10 cellular contexts compared by ENCODE assay signal in the genomic region with DNA sequence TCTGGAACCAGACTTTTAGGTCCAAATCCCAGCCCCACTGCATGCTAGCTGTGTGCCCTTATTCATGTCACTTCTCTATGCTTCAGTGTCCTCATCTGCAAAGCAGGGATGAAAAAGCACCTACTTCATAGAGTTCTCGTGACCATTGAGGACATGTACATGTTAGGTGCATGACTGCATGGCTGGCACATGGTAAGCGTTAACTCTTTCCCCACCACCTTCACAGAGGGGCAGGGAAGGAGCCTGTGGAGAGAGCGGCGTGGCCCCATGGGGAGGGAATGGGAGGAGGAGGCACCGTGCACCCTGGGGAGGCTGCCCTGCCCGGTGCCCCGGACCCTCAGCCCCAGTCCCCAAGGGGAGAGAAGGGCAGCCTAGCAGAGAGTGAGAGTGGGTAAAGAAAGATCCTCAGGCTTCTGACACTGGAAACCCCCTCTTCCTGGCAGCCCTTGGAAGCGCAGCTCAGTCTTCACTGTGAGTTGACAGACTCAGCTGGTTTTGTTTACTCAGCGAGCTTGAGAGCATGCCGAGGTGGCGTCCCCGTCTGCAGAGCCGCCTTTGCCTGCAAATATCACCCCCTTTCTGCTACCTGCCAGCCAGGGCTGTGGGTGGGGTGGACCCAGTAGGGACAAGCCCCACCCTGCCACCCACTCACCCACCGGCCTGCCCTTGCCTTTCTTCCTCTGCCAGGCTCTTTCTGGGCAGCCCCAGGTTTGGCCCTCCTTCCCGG. TPM values are rescaled to one million over a fixed set of nuclear protein-coding genes. Genes with fewer than 3 reads are reported as not detected.
DNase-seq lines count a peak whose midpoint lies in the region; TF ChIP-seq lines count a peak whose summit lies in the region.
"Had no signal": no experiment of that assay in that cellular context is flagged by ENCODE, and none has a peak within 500 bp of the region (broad histone marks: within the 10 kb centered on the region; RNA-seq: fewer than 3 reads in every experiment).

No MANE protein-coding gene starts in this region.

- H3K36me3 ChIP-seq in neural progenitor cell: no peaks in the 10 kb centered on the region

- H3K27me3 Mint-ChIP-seq in neural progenitor cell (ENCODE audit: insufficient read depth, low read depth): peaks cover 7% of the 10 kb centered on the region
- H3K27me3 Mint-ChIP-seq: central memory CD8-positive, alpha-beta T cell had no signal

- H4K20me1 ChIP-seq in neural progenitor cell (ENCODE audit: low read depth): no peaks in the 10 kb centered on the region

- H3K4me3 ChIP-seq in epithelial cell of esophagus (ENCODE audit: low read length) (no peak overlapping the region), neural progenitor cell (no peak overlapping the region)

- H3K9me3 Mint-ChIP-seq in neural progenitor cell: no peaks in the 10 kb centered on the region
- H3K9me3 Mint-ChIP-seq: central memory CD8-positive, alpha-beta T cell had no signal

- H3K79me2 ChIP-seq in neural progenitor cell (ENCODE audit: low read depth): no peaks in the 10 kb centered on the region

- H3K36me3 Mint-ChIP-seq in neural progenitor cell: no peaks in the 10 kb centered on the region

- peak overlapping the region; percentile 50 for H3K27ac Mint-ChIP-seq in neural progenitor cell

- H3K9ac ChIP-seq in neural progenitor cell: no peak overlapping the region

- TF ChIP-seq CTCF in epithelial cell of esophagus (IDR thresholded peaks at IDR 0.05; ENCODE audit: insufficient read depth, low read depth, low read length, missing control alignments) (no peak), neural progenitor cell (IDR thresholded peaks at IDR 0.05) (no peak)

- H3K4me3 Mint-ChIP-seq in neural progenitor cell: no peak overlapping the region
- H3K4me3 Mint-ChIP-seq: central memory CD8-positive, alpha-beta T cell had no signal

- no peaks in the 10 kb centered on the region for H3K27me3 ChIP-seq in neural progenitor cell

- no peaks in the 10 kb centered on the region for H3K9me3 ChIP-seq in neural progenitor cell (ENCODE audit: low read depth)

- DNase-seq in AG08395 (ENCODE audit: low spot score) (peak; percentile 38), NCI-H128 (lab: John Stamatoyannopoulos, UW; ENCODE audit: unreplicated experiment) (peak; percentile 41), epithelial cell of esophagus (ENCODE audit: low read depth) (peak; percentile 37), neural progenitor cell (ENCODE audit: low spot score) (peak; percentile 65), OCI-M2 (lab: John Stamatoyannopoulos, UW; ENCODE audit: unreplicated experiment) (no peak), GDM1 (lab: John Stamatoyannopoulos, UW) (no peak)
- no peak for DNase-seq in stimulated activated CD4-positive, alpha-beta T cell treated with anti-CD3 and anti-CD28 coated beads, Interleukin-4, amount 100 ng/mL, for 1 hour
- no peak for DNase-seq in stimulated activated CD8-positive, alpha-beta memory T cell treated with anti-CD3 and anti-CD28 coated beads, Interleukin-4, amount 100 ng/mL, for 48 hours
- DNase-seq: SW 1271 had no signal

- peak overlapping the region; percentile 28 for H3K4me2 ChIP-seq in neural progenitor cell

- H3K4me1 Mint-ChIP-seq in neural progenitor cell: peaks cover 37% of the 10 kb centered on the region
- H3K4me1 Mint-ChIP-seq: central memory CD8-positive, alpha-beta T cell had no signal

- no peak overlapping the region for H3K27ac ChIP-seq in neural progenitor cell

- no peaks in the 10 kb centered on the region for H3F3A ChIP-seq in neural progenitor cell (ENCODE audit: low read depth)

- no peak overlapping the region for H2AFZ ChIP-seq in neural progenitor cell (replicated peaks)

- H3K4me1 ChIP-seq in neural progenitor cell: peaks cover 14% of the 10 kb centered on the region

RNA-seq across cellular contexts. Expression of a gene that starts 10.6 kb away (rescaled TPM):
- 7.6 and 9.4 TPM in 2 replicates for total RNA-seq in neural progenitor cell (ENCODE audit: low replicate concordance)

Comparison
In these comparisons a context has a peak if more than half of its experiments do, and no peak if none do; other contexts are left out.
1. DNase-seq: peak in AG08395 (single experiment), NCI-H128 (single experiment), epithelial cell of esophagus (single experiment) and neural progenitor cell (single experiment); none in OCI-M2 (single experiment), stimulated activated CD4-positive, alpha-beta T cell treated with anti-CD3 and anti-CD28 coated beads, Interleukin-4, amount 100 ng/mL, for 1 hour (single experiment), stimulated activated CD8-positive, alpha-beta memory T cell treated with anti-CD3 and anti-CD28 coated beads, Interleukin-4, amount 100 ng/mL, for 48 hours (single experiment) and GDM1 (single experiment).